Comparison of ENCODE assay signal across 8 cellular contexts in the genomic region with DNA sequence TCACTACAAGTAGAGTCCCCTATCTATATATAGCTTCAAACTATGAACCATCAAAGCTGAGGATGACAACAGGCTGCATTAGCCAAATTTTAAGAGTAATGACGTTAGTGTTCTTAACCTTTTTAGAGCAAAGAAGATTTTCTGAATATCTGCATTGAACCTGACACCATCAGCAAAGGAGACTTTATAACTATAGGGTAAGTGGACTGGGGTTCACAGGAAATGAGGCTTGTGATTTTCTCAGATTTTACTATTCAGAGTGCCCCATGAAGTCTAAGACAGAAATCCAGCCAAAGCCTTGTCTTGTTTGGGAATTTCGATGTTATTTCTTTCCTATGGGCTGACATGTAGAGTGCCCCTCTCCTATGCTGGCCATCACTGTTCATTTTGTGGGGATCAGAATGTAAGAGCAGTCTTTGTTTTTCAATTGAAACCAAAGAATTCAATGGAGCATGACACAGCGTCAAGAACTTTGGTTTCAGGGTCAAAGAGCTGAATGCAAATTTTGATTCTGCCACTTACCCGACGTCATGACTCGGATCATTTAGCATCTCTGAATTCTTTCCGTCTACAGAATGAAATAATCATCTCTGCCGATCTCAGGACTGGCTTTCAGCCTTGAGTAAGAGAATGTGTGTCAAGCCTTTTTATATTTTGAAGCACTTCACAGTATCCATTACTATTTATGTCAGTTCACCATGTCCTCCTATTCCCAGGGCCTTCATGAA. TPM values are rescaled to one million over a fixed set of nuclear protein-coding genes. Genes with fewer than 3 reads are reported as not detected.
DNase-seq lines count a peak whose midpoint lies in the region; ATAC-seq and TF ChIP-seq lines count a peak whose summit lies in the region.

No MANE protein-coding gene starts in this region.

- in situ Hi-C loops in brain microvascular endothelial cell (cut with HindIII; ENCODE audit: low pct_ligation_motif_present, low sequenced_read_pairs) = no loop called here

- no peak for DNase-seq in brain microvascular endothelial cell
- no peak for DNase-seq in mesenteric fat pad (ENCODE audit: low spot score)
- no peak for DNase-seq in HK-2 (ENCODE audit: unreplicated experiment)
- no peak for DNase-seq in DMS 273 treated with DMSO at 0.1 percent for 48 hours (lab: John Stamatoyannopoulos, UW)
- no peak for DNase-seq in pons (ENCODE audit: low spot score)

- ATAC-seq in GM19035 (IDR thresholded peaks at IDR 0.05; ENCODE audit: unreplicated experiment) (peak; percentile 78), HG02840 (IDR thresholded peaks at IDR 0.05; ENCODE audit: low FRiP score, unreplicated experiment) (peak; percentile 50)

- peaks cover 14% of the 10 kb centered on the region for H3K4me1 ChIP-seq in rectal smooth muscle tissue (ENCODE audit: control insufficient read depth, insufficient read depth, low read length)

- H3K4me3 ChIP-seq in brain microvascular endothelial cell (ENCODE audit: low read depth, low read length) = no peak overlapping the region
- no peak overlapping the region for H3K4me3 ChIP-seq in rectal smooth muscle tissue (ENCODE audit: low read length)

- H3K27me3 ChIP-seq in brain microvascular endothelial cell (replicated peaks) = no peaks in the 10 kb centered on the region
- H3K27me3 ChIP-seq in rectal smooth muscle tissue (ENCODE audit: control insufficient read depth, insufficient read depth, low read length) = no peaks in the 10 kb centered on the region

- TF ChIP-seq CTCF in brain microvascular endothelial cell (IDR thresholded peaks at IDR 0.05; ENCODE audit: low read depth, low read length, missing control alignments) = no peak

- H3K36me3 ChIP-seq in brain microvascular endothelial cell (replicated peaks) (peaks cover 3% of the 10 kb centered on the region), rectal smooth muscle tissue (ENCODE audit: control insufficient read depth, insufficient read depth, low read length) (peaks cover 6% of the 10 kb centered on the region)

- peak overlapping the region; percentile 17 for H3K27ac ChIP-seq in brain microvascular endothelial cell
- peak overlapping the region; percentile 60 for H3K27ac ChIP-seq in rectal smooth muscle tissue (ENCODE audit: low read depth, low read length)

- no peak overlapping the region for H3K9ac ChIP-seq in rectal smooth muscle tissue (ENCODE audit: low read length)

RNA-seq across cellular contexts. Expression of a gene that starts 52.7 kb away (rescaled TPM):
- 18.2 TPM for total RNA-seq in mesenteric fat pad

RNA-seq across cellular contexts. Expression of a gene that starts 58.9 kb away (rescaled TPM):
- total RNA-seq in mesenteric fat pad = not detected
